16 cellular contexts compared by ENCODE assay signal in the genomic region with DNA sequence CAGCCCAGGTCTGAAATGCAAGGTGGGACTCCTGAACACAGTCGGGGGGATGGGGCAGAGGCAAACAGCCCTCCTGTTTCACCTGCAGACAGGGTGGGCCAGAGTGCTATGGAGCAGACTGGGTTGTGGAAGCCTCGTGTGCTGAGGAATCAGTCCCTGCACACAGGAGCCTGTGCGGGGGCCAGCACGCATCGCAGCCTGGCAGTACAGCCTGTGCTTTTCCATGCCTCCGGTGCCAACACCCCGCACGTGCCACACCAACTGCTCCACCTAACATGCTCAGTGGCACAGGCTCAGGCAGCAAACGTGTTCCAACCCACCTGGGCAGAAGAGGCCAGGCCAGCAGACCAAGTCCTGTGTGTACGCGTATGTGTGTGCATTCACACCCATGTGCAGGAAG. TPM values are rescaled to one million over a fixed set of nuclear protein-coding genes. Genes with fewer than 3 reads are reported as not detected.
DNase-seq lines count a peak whose midpoint lies in the region; ATAC-seq and TF ChIP-seq lines count a peak whose summit lies in the region.
"Had no signal": no experiment of that assay in that cellular context is flagged by ENCODE, and none has a peak within 500 bp of the region (broad histone marks: within the 10 kb centered on the region; RNA-seq: fewer than 3 reads in every experiment).

No MANE protein-coding gene starts in this region.

- H3K27ac Mint-ChIP-seq in activated naive CD8-positive, alpha-beta T cell treated with anti-CD3 and anti-CD28 coated beads for 36 hours = peak overlapping the region; percentile 25
- H3K27ac Mint-ChIP-seq in activated naive CD8-positive, alpha-beta T cell treated with anti-CD3 and anti-CD28 coated beads, Interleukin-2, amount 50 U/mL, for 24 hours = no peak overlapping the region
- H3K27ac Mint-ChIP-seq in dendritic cell treated with granulocyte-macrophage colony-stimulating factor and Interleukin-4, amounts not matched to agents 40 ng/mL and 50 ng/mL, for 4 days = peak overlapping the region; percentile 46
- H3K27ac Mint-ChIP-seq in activated CD4-positive, alpha-beta T cell treated with anti-CD3 and anti-CD28 coated beads for 36 hours = no peak overlapping the region

- H3K36me3 Mint-ChIP-seq in activated naive CD8-positive, alpha-beta T cell treated with anti-CD3 and anti-CD28 coated beads for 36 hours = peaks cover 9% of the 10 kb centered on the region
- peaks cover 24% of the 10 kb centered on the region for H3K36me3 Mint-ChIP-seq in activated naive CD8-positive, alpha-beta T cell treated with anti-CD3 and anti-CD28 coated beads, Interleukin-2, amount 50 U/mL, for 24 hours (ENCODE audit: low read depth)
- peaks cover 63% of the 10 kb centered on the region for H3K36me3 Mint-ChIP-seq in dendritic cell treated with granulocyte-macrophage colony-stimulating factor and Interleukin-4, amounts not matched to agents 40 ng/mL and 50 ng/mL, for 4 days (ENCODE audit: low read depth)
- peaks cover 20% of the 10 kb centered on the region for H3K36me3 Mint-ChIP-seq in activated CD4-positive, alpha-beta T cell treated with anti-CD3 and anti-CD28 coated beads for 36 hours (ENCODE audit: low read depth)

- H3F3A ChIP-seq in PC-9 (ENCODE audit: insufficient read depth, low read depth) = no peaks in the 10 kb centered on the region

- no peaks in the 10 kb centered on the region for H4K20me1 ChIP-seq in PC-9 (ENCODE audit: insufficient read depth)

- H3K9me3 ChIP-seq in PC-9 (ENCODE audit: insufficient read depth, low read depth) (no peaks in the 10 kb centered on the region), WERI-Rb-1 (ENCODE audit: severe bottlenecking) (no peaks in the 10 kb centered on the region)
- H3K9me3 ChIP-seq: BE2C, MG63, Peyer's patch had no signal

- H3K27me3 Mint-ChIP-seq in activated naive CD8-positive, alpha-beta T cell treated with anti-CD3 and anti-CD28 coated beads for 36 hours = no peaks in the 10 kb centered on the region
- H3K27me3 Mint-ChIP-seq in activated naive CD8-positive, alpha-beta T cell treated with anti-CD3 and anti-CD28 coated beads, Interleukin-2, amount 50 U/mL, for 24 hours = no peaks in the 10 kb centered on the region
- no peaks in the 10 kb centered on the region for H3K27me3 Mint-ChIP-seq in dendritic cell treated with granulocyte-macrophage colony-stimulating factor and Interleukin-4, amounts not matched to agents 40 ng/mL and 50 ng/mL, for 4 days
- H3K27me3 Mint-ChIP-seq in activated CD4-positive, alpha-beta T cell treated with anti-CD3 and anti-CD28 coated beads for 36 hours = no peaks in the 10 kb centered on the region
- H3K27me3 Mint-ChIP-seq: CD4-positive, alpha-beta memory T cell had no signal

- peaks cover 24% of the 10 kb centered on the region for H3K4me1 Mint-ChIP-seq in activated naive CD8-positive, alpha-beta T cell treated with anti-CD3 and anti-CD28 coated beads for 36 hours
- H3K4me1 Mint-ChIP-seq in activated naive CD8-positive, alpha-beta T cell treated with anti-CD3 and anti-CD28 coated beads, Interleukin-2, amount 50 U/mL, for 24 hours = peaks cover 22% of the 10 kb centered on the region
- peaks cover 43% of the 10 kb centered on the region for H3K4me1 Mint-ChIP-seq in dendritic cell treated with granulocyte-macrophage colony-stimulating factor and Interleukin-4, amounts not matched to agents 40 ng/mL and 50 ng/mL, for 4 days (ENCODE audit: low read depth)
- H3K4me1 Mint-ChIP-seq in activated CD4-positive, alpha-beta T cell treated with anti-CD3 and anti-CD28 coated beads for 36 hours = peaks cover 19% of the 10 kb centered on the region

- DNase-seq in activated naive CD8-positive, alpha-beta T cell treated with anti-CD3 and anti-CD28 coated beads for 36 hours = no peak
- no peak for DNase-seq in activated naive CD8-positive, alpha-beta T cell treated with anti-CD3 and anti-CD28 coated beads, Interleukin-2, amount 50 U/mL, for 24 hours
- DNase-seq in PC-9 = no peak
- DNase-seq in retina = peak; percentile 19
- DNase-seq in HEK293T (ENCODE audit: extremely low spot score) = no peak
- DNase-seq in activated CD4-positive, alpha-beta T cell treated with anti-CD3 and anti-CD28 coated beads for 36 hours = no peak
- DNase-seq in WERI-Rb-1 = no peak
- DNase-seq: BE2C; CD4-positive, alpha-beta memory T cell; H9; MG63; NCI-H1092; NCI-H524; Peyer's patch had no signal

- no peaks in the 10 kb centered on the region for H3K36me3 ChIP-seq in PC-9 (ENCODE audit: low read depth)
- no peaks in the 10 kb centered on the region for H3K36me3 ChIP-seq in WERI-Rb-1
- H3K36me3 ChIP-seq: BE2C had no signal

- no peaks in the 10 kb centered on the region for H3K9me2 ChIP-seq in PC-9 (ENCODE audit: insufficient read depth)

- H3K27me3 ChIP-seq in PC-9 (ENCODE audit: insufficient read depth, low read depth) (no peaks in the 10 kb centered on the region), WERI-Rb-1 (ENCODE audit: insufficient read depth, low read depth, severe bottlenecking) (no peaks in the 10 kb centered on the region)
- H3K27me3 ChIP-seq: BE2C, MG63, Peyer's patch had no signal

- ATAC-seq in activated naive CD8-positive, alpha-beta T cell treated with anti-CD3 and anti-CD28 coated beads, Interleukin-2, amount 50 U/mL, for 24 hours = no peak
- ATAC-seq in activated CD4-positive, alpha-beta T cell treated with anti-CD3 and anti-CD28 coated beads for 36 hours = no peak

- no peaks in the 10 kb centered on the region for H3K9me3 Mint-ChIP-seq in activated naive CD8-positive, alpha-beta T cell treated with anti-CD3 and anti-CD28 coated beads for 36 hours
- H3K9me3 Mint-ChIP-seq in activated naive CD8-positive, alpha-beta T cell treated with anti-CD3 and anti-CD28 coated beads, Interleukin-2, amount 50 U/mL, for 24 hours = no peaks in the 10 kb centered on the region
- H3K9me3 Mint-ChIP-seq in dendritic cell treated with granulocyte-macrophage colony-stimulating factor and Interleukin-4, amounts not matched to agents 40 ng/mL and 50 ng/mL, for 4 days = no peaks in the 10 kb centered on the region
- no peaks in the 10 kb centered on the region for H3K9me3 Mint-ChIP-seq in activated CD4-positive, alpha-beta T cell treated with anti-CD3 and anti-CD28 coated beads for 36 hours (ENCODE audit: low read depth)
- H3K9me3 Mint-ChIP-seq: CD4-positive, alpha-beta memory T cell; H9 had no signal

- BruUV-seq in PC-9 (replicated peaks; lab: Mats Ljungman, UMichigan) = TSS peak; percentile 6

- CTCF ChIA-PET in PC-9 (lab: Charles Lee) = no interaction called here
- CTCF ChIA-PET in HEK293T (lab: Yijun Ruan, JAX) = no interaction called here
- CTCF ChIA-PET in activated CD4-positive, alpha-beta T cell treated with anti-CD3 and anti-CD28 coated beads for 36 hours (lab: Charles Lee) = no interaction called here

- TF ChIP-seq CTCF in PC-9 (conservative IDR thresholded peaks at IDR 0.05) (no peak), WERI-Rb-1 (IDR thresholded peaks at IDR 0.05; ENCODE audit: low read depth, low read length) (no peak)

- H3K4me3 Mint-ChIP-seq in activated naive CD8-positive, alpha-beta T cell treated with anti-CD3 and anti-CD28 coated beads for 36 hours = no peak overlapping the region
- no peak overlapping the region for H3K4me3 Mint-ChIP-seq in activated naive CD8-positive, alpha-beta T cell treated with anti-CD3 and anti-CD28 coated beads, Interleukin-2, amount 50 U/mL, for 24 hours
- no peak overlapping the region for H3K4me3 Mint-ChIP-seq in dendritic cell treated with granulocyte-macrophage colony-stimulating factor and Interleukin-4, amounts not matched to agents 40 ng/mL and 50 ng/mL, for 4 days
- no peak overlapping the region for H3K4me3 Mint-ChIP-seq in activated CD4-positive, alpha-beta T cell treated with anti-CD3 and anti-CD28 coated beads for 36 hours
- H3K4me3 Mint-ChIP-seq: H9 had no signal

- H3K27ac ChIP-seq in PC-9 (no peak overlapping the region), WERI-Rb-1 (no peak overlapping the region)
- H3K27ac ChIP-seq: 22Rv1, Peyer's patch had no signal

- no peak overlapping the region for H2AFZ ChIP-seq in PC-9

- H3K4me3 ChIP-seq in PC-9 (no peak overlapping the region), WERI-Rb-1 (ENCODE audit: low read depth, low read length) (no peak overlapping the region)
- H3K4me3 ChIP-seq: MG63, Peyer's patch had no signal

- no peak overlapping the region for H3K4me2 ChIP-seq in PC-9

- H3K79me2 ChIP-seq in PC-9 (ENCODE audit: low read depth) = no peaks in the 10 kb centered on the region

- no peaks in the 10 kb centered on the region for H3K4me1 ChIP-seq in PC-9 (replicated peaks; ENCODE audit: insufficient read depth)
- H3K4me1 ChIP-seq: Peyer's patch had no signal

- POLR2A ChIA-PET in PC-9 (lab: Charles Lee; ENCODE audit: unreplicated experiment) (no interaction called here), HEK293T (lab: Yijun Ruan, JAX) (no interaction called here)
- POLR2A ChIA-PET in activated CD4-positive, alpha-beta T cell treated with anti-CD3 and anti-CD28 coated beads for 36 hours (lab: Charles Lee) = no interaction called here

- intact Hi-C loops in PC-9 (cut with micrococcal nuclease; ENCODE audit: unreplicated experiment) = no loop called here
- intact Hi-C loops in dendritic cell treated with granulocyte-macrophage colony-stimulating factor and Interleukin-4, amounts not matched to agents 40 ng/mL and 50 ng/mL, for 4 days (cut with micrococcal nuclease) = no loop called here
- intact Hi-C loops in activated CD4-positive, alpha-beta T cell treated with anti-CD3 and anti-CD28 coated beads for 36 hours (cut with DNase I, micrococcal nuclease) = loop anchor here in 1 of 2 experiments (5.0 kb wide), 2 partner anchors 562 to 1297 kb away; no protein-coding TSS in a partner anchor

TF ChIP-seq in HEK293T, 16 proteins besides CTCF, POLR2A, EP300 and RAD21 (continues in another document):
- TF ChIP-seq ELF4 (IDR thresholded peaks at IDR 0.05) = no peak
- no peak for TF ChIP-seq NFRKB (IDR thresholded peaks at IDR 0.05)
- no peak for TF ChIP-seq SP1 (IDR thresholded peaks at IDR 0.05)
- TF ChIP-seq L3MBTL2 (conservative IDR thresholded peaks at IDR 0.05) = no peak
- no peak for TF ChIP-seq ZNF384 (IDR thresholded peaks at IDR 0.05)
- TF ChIP-seq SUZ12 (IDR thresholded peaks at IDR 0.05) = no peak
- no peak for TF ChIP-seq ARNT (IDR thresholded peaks at IDR 0.05)
- TF ChIP-seq TARDBP (IDR thresholded peaks at IDR 0.05) = no peak
- no peak for TF ChIP-seq LEF1 (IDR thresholded peaks at IDR 0.05; ENCODE audit: borderline replicate concordance)
- TF ChIP-seq FOXA1 (IDR thresholded peaks at IDR 0.05) = no peak
- TF ChIP-seq FOXK2 (IDR thresholded peaks at IDR 0.05) = no peak
- TF ChIP-seq CTBP1 (IDR thresholded peaks at IDR 0.05; ENCODE audit: borderline replicate concordance) = no peak
- TF ChIP-seq FOXM1 (IDR thresholded peaks at IDR 0.05; ENCODE audit: borderline replicate concordance) = no peak
- TF ChIP-seq BHLHE40 (IDR thresholded peaks at IDR 0.05; ENCODE audit: borderline replicate concordance) = no peak

RNA-seq across cellular contexts. Expression of a gene that starts 37.4 kb away (rescaled TPM):
- total RNA-seq in activated naive CD8-positive, alpha-beta T cell treated with anti-CD3 and anti-CD28 coated beads for 36 hours = 10 to 100 TPM; 55.1 to 60.8 TPM
- total RNA-seq in PC-9 (2021) = 54.8 and 58.7 TPM in 2 replicates
- 10 to 100 TPM; 33.8 to 39.5 TPM for total RNA-seq in activated CD4-positive, alpha-beta T cell treated with anti-CD3 and anti-CD28 coated beads for 36 hours

Comparison
In these comparisons a context has a peak if more than half of its experiments do, and no peak if none do; other contexts are left out.
1. H3K27ac Mint-ChIP-seq: peak in activated naive CD8-positive, alpha-beta T cell treated with anti-CD3 and anti-CD28 coated beads for 36 hours (single experiment) and dendritic cell treated with granulocyte-macrophage colony-stimulating factor and Interleukin-4, amounts not matched to agents 40 ng/mL and 50 ng/mL, for 4 days (single experiment); none in activated naive CD8-positive, alpha-beta T cell treated with anti-CD3 and anti-CD28 coated beads, Interleukin-2, amount 50 U/mL, for 24 hours (single experiment) and activated CD4-positive, alpha-beta T cell treated with anti-CD3 and anti-CD28 coated beads for 36 hours (single experiment).